Comparison of ENCODE assay signal across 8 cellular contexts in the genomic region with DNA sequence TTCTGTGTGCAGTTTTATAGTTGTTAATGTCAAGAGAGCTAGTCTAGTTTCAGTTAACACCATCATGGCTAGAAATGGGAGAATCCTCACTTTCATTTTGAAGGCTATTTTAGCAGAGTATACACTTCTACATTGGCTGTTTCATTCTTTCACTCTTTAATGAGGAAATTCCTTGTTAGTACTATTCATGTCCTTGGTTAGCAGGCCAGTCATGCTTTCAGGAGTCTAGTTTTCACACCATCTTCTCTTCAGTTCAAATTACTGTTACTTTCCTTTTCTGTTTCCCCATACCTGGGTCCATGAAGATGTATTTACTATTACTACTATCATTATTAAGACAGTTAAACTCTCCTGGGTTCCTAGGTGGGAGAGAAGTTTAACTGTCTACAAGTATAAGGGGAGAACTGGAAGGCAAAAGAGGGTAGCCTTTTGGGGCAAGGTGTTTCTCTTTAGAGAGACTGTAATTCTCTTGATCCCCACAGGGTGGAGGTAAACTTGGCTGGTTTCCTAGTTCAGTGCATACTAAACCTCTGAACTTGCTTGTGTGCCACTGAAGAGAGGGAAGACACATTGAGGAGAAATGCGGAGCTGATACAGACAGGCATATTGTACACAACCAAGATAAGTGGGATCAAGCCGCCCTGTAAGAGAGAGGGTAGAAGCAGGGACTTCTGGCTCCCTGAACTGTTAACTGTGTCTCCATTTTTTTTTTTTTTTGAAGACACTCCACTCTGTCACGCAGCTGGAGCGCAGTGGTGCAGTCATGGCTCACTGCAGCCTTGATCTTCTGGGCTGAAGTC. TPM values are rescaled to one million over a fixed set of nuclear protein-coding genes. Genes with fewer than 3 reads are reported as not detected.
DNase-seq lines count a peak whose midpoint lies in the region; ATAC-seq and TF ChIP-seq lines count a peak whose summit lies in the region.

No MANE protein-coding gene starts in this region.

- H3K9me3 ChIP-seq in hepatocyte (ENCODE audit: low read depth): no peaks in the 10 kb centered on the region
- H3K9me3 ChIP-seq in thyroid gland: no peaks in the 10 kb centered on the region

- H3K79me2 ChIP-seq in hepatocyte: no peaks in the 10 kb centered on the region

- H3K27me3 ChIP-seq in hepatocyte (peaks cover 4% of the 10 kb centered on the region), thyroid gland (peaks cover 12% of the 10 kb centered on the region)

- no peak for ATAC-seq in HG03108 (IDR thresholded peaks at IDR 0.05; ENCODE audit: unreplicated experiment)
- no peak for ATAC-seq in HG03520 (IDR thresholded peaks at IDR 0.05; ENCODE audit: unreplicated experiment)

- WGBS in hepatocyte (ENCODE audit: low lambda C conversion rate, missing lambda C conversion rate): 51% methylated on average over 4 of the region's 4 CpGs
- WGBS in thyroid gland, 2 donors: 22 to 30% methylated on average over 4 of the region's 4 CpGs

- no peak overlapping the region for H2AFZ ChIP-seq in hepatocyte

- H3K4me2 ChIP-seq in hepatocyte: no peak overlapping the region

- DNase-seq in AG10803 (ENCODE audit: low read depth) (peak; percentile 70), GM12864 (ENCODE audit: low read depth) (no peak), NCI-H2107 (lab: John Stamatoyannopoulos, UW) (peak; percentile 2), hepatocyte (ENCODE audit: low spot score) (peak; percentile 77), thyroid gland (peak; percentile 20 to 42)

- no peaks in the 10 kb centered on the region for H3K4me1 ChIP-seq in hepatocyte (ENCODE audit: insufficient read depth)
- peaks cover under 1 to 3% of the 10 kb centered on the region in 2 donors for H3K4me1 ChIP-seq in thyroid gland

- peak; percentile 81 for TF ChIP-seq CTCF in AG10803 (conservative IDR thresholded peaks at IDR 0.05; ENCODE audit: low read length)
- TF ChIP-seq CTCF in GM12864 (IDR thresholded peaks at IDR 0.05; ENCODE audit: low read depth, low read length, missing control alignments): peak; percentile 74
- peak; percentile 42; the same call in 1 of the 2 replicates for TF ChIP-seq CTCF in WI38 (IDR thresholded peaks at IDR 0.05; ENCODE audit: low read depth, low read length)
- peak; percentile 66 for TF ChIP-seq CTCF in hepatocyte (IDR thresholded peaks at IDR 0.05; ENCODE audit: poor library complexity)
- peak; percentile 5 to 84 (median 72) for TF ChIP-seq CTCF in thyroid gland (IDR thresholded peaks at IDR 0.05)

- H3K36me3 ChIP-seq in hepatocyte (replicated peaks; ENCODE audit: insufficient read depth, low read depth) (no peaks in the 10 kb centered on the region), thyroid gland (no peaks in the 10 kb centered on the region)

- intact Hi-C loops in thyroid gland (cut with DNase I): loop anchor here (2.0 to 10.0 kb wide), 2 partner anchors 103 to 183 kb away; no protein-coding TSS in a partner anchor

- H4K20me1 ChIP-seq in hepatocyte (ENCODE audit: insufficient read depth, poor library complexity, severe bottlenecking): no peaks in the 10 kb centered on the region

- TF ChIP-seq POLR2A in thyroid gland (IDR thresholded peaks at IDR 0.05): no peak

- H3K4me3 ChIP-seq in AG10803 (ENCODE audit: low read length) (no peak overlapping the region), GM12864 (ENCODE audit: low read depth, low read length) (no peak overlapping the region), WI38 (ENCODE audit: low read depth, low read length) (no peak overlapping the region), hepatocyte (no peak overlapping the region), thyroid gland (replicated peaks in 1 of 3) (no peak overlapping the region)

- H3K27ac ChIP-seq in hepatocyte (no peak overlapping the region), thyroid gland (no peak overlapping the region)

- no peaks in the 10 kb centered on the region for H3K9me2 ChIP-seq in hepatocyte (replicated peaks; ENCODE audit: insufficient read depth)

RNA-seq across cellular contexts. Expression of a gene that starts 41.3 kb away (rescaled TPM):
- total RNA-seq in hepatocyte (1.1 and 1.8 TPM in 2 replicates), thyroid gland (not detected)
- 0.41 and 0.83 TPM in 2 replicates for polyA plus RNA-seq in hepatocyte

RNA-seq across cellular contexts. Expression of a gene that starts 42.4 kb away (rescaled TPM):
- total RNA-seq in hepatocyte (2.1 and 2.6 TPM in 2 replicates), thyroid gland (not detected)
- 4.7 and 5.5 TPM in 2 replicates for polyA plus RNA-seq in hepatocyte

RNA-seq across cellular contexts. Expression of a gene that starts 59.3 kb away (rescaled TPM):
- total RNA-seq in hepatocyte (not detected in 2 replicates), thyroid gland (1 to 10 TPM in 1 of 4 donors, not detected in 3; 2.0 TPM)
- polyA plus RNA-seq in hepatocyte: not detected in 2 replicates
